Comparison of ENCODE assay signal across 1 cellular context in the genomic region with DNA sequence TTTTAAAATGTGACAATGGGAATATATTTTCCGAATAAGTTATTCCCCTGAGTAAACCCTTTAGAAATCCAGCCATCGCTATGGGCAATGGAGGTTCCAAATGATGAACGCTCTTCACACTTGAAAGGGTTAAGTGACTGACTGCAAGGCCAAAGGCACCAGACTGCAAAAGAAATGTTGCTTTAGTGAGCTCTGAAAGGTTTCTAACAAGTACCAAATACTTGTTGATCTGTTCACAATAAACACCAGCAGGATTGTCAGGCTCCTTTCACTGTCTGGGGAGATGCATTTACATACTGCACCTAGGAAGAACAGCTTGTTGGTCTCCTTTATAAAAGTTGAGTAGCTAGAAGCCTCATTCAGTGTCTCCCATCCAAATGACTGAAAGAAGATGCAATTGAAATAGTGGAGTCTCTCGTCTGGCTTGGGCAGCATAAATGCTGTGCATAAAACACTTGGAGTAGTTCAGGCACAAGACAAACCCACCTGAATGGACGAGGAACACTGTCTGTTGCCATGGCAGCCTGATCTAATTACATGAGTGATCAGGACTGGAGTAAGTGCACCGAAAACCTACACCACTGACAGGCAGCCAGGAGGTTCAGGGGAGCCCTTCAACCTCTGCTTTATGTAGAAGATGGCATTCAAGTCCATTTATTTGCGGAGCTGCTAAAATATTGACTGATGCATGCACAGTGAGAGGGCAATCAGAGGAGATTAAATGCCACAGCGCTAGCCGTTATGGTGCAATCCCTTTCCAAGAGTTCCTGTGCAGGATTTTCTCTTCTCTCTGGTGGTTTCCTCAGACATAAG.
TF ChIP-seq lines count a peak whose summit lies in the region.

No MANE protein-coding gene starts in this region.

TF ChIP-seq in IMR-90, 13 proteins besides CTCF, POLR2A, EP300 and RAD21:
- TF ChIP-seq CEBPB (IDR thresholded peaks at IDR 0.05; ENCODE audit: low read depth, low read length): peak; percentile 59
- TF ChIP-seq, protein P1, sequence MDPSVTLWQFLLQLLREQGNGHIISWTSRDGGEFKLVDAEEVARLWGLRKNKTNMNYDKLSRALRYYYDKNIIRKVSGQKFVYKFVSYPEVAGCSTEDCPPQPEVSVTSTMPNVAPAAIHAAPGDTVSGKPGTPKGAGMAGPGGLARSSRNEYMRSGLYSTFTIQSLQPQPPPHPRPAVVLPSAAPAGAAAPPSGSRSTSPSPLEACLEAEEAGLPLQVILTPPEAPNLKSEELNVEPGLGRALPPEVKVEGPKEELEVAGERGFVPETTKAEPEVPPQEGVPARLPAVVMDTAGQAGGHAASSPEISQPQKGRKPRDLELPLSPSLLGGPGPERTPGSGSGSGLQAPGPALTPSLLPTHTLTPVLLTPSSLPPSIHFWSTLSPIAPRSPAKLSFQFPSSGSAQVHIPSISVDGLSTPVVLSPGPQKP (IDR thresholded peaks at IDR 0.05; ENCODE audit: borderline replicate concordance, low read depth, low read length): no peak
